ENCODE assay signal across 8 cellular contexts in genomic region chr20:13008761-13009681, GRCh38. TPM values are rescaled to one million over a fixed set of nuclear protein-coding genes. Genes with fewer than 3 reads are reported as not detected.
A peak's percentile ranks its signal among the peaks of the same experiment; 100 is the strongest.
DNase-seq lines count a peak whose midpoint lies in the region; ATAC-seq and TF ChIP-seq lines count a peak whose summit lies in the region.

Gene SPTLC3, plus strand, starts transcription at chr20:13008972. Its CDS starts 296 bp downstream, at chr20:13009268.

- no peak for TF ChIP-seq CTCF in DOHH2 (IDR thresholded peaks at IDR 0.05; ENCODE audit: low read depth, low read length, poor library complexity, severe bottlenecking)
- no peak for TF ChIP-seq CTCF in MCF 10A (IDR thresholded peaks at IDR 0.05; ENCODE audit: unreplicated experiment)

- peak within 1 kb of the TSS; percentile 47 to 62 for H3K9ac ChIP-seq in stomach smooth muscle (ENCODE audit: low read length in 2 of 2)

- peak within 1 kb of the TSS; percentile 28 for H3K4me2 ChIP-seq in DOHH2 (ENCODE audit: low read length)

- ATAC-seq in GM21423 (IDR thresholded peaks at IDR 0.05; ENCODE audit: unreplicated experiment) (peak; percentile 26), left colon (peak; percentile 92)

- peaks cover 14% of the 10 kb centered on the region for H3K36me3 Mint-ChIP-seq in MCF 10A (ENCODE audit: insufficient read depth, unreplicated experiment)

- peaks cover 1% of the 10 kb centered on the region for H3K9me3 Mint-ChIP-seq in MCF 10A (ENCODE audit: unreplicated experiment)

- H3K36me3 ChIP-seq in DOHH2 (ENCODE audit: control insufficient read depth, low read length) (no peaks in the 10 kb centered on the region), stomach smooth muscle (ENCODE audit: control insufficient read depth in 2 of 2, insufficient read depth in 2 of 2, low read length in 2 of 2) (no peaks in the 10 kb centered on the region), HAP-1 (replicated peaks) (no peaks in the 10 kb centered on the region)

- H3K27me3 ChIP-seq in DOHH2 (ENCODE audit: control insufficient read depth, low read length) (peaks cover 13% of the 10 kb centered on the region), stomach smooth muscle (ENCODE audit: control insufficient read depth in 1 of 2, insufficient read depth in 2 of 2, low read length in 2 of 2) (no peaks in the 10 kb centered on the region), HAP-1 (ENCODE audit: low read depth) (no peaks in the 10 kb centered on the region)

- intact Hi-C loops in MCF 10A (cut with micrococcal nuclease) (loop anchor here (1.0 to 5.0 kb wide), 4 partner anchors 21 to 97 kb away; no protein-coding TSS in a partner anchor), left colon (cut with DNase I, micrococcal nuclease) (no loop called here)

- in situ Hi-C loops in HAP-1 (cut with MboI; ENCODE audit: low sequenced_read_pairs), result no loop called here

- H3K4me3 ChIP-seq in DOHH2 (ENCODE audit: low read length), result 0 out of 2 replicates have a peak within 1 kb of the TSS, but pooled peaks have one; percentile 3
- H3K4me3 ChIP-seq in stomach smooth muscle (ENCODE audit: low read length in 2 of 2), result peak within 1 kb of the TSS; percentile 73 to 81
- no peak within 1 kb of the TSS for H3K4me3 ChIP-seq in HAP-1

- BruUV-seq in MCF 10A (replicated peaks; lab: Mats Ljungman, UMichigan), result TSS peak; percentile 69

- H3F3A ChIP-seq in DOHH2 (ENCODE audit: control insufficient read depth, insufficient read depth), result peaks cover 4% of the 10 kb centered on the region; the same call in 1 of the 2 replicates

- no peaks in the 10 kb centered on the region for H4K20me1 ChIP-seq in DOHH2 (ENCODE audit: control insufficient read depth, insufficient read depth, low read depth, low read length)

- peak within 1 kb of the TSS; percentile 81 for H3K4me3 Mint-ChIP-seq in MCF 10A (ENCODE audit: unreplicated experiment)

- DNase-seq in HT-29 (ENCODE audit: low spot score), result peak; percentile 72
- DNase-seq in MCF 10A (ENCODE audit: unreplicated experiment), result peak; percentile 61
- DNase-seq in left colon, result peak; percentile 57 to 62
- no peak for DNase-seq in HAP-1 (ENCODE audit: low spot score in 2 of 2)
- no peak for DNase-seq in retina

- H3K9me2 ChIP-seq in DOHH2 (replicated peaks; ENCODE audit: control insufficient read depth, low read length), result no peaks in the 10 kb centered on the region

- H3K4me1 ChIP-seq in DOHH2 (ENCODE audit: control insufficient read depth, low read length) (peaks cover 13% of the 10 kb centered on the region), stomach smooth muscle (ENCODE audit: control insufficient read depth, insufficient read depth, low read length) (peaks cover 12% of the 10 kb centered on the region), HAP-1 (peaks cover 9% of the 10 kb centered on the region)

- CTCF ChIA-PET in MCF 10A (lab: Yijun Ruan, JAX), result interaction anchor here (0.6 to 5.6 kb wide), 33 partner anchors 9 to 923 kb away, joined by 3 to 48 read pairs (median 4); no protein-coding TSS in a partner anchor

- H3K79me2 ChIP-seq in DOHH2 (ENCODE audit: control insufficient read depth, low read length), result no peaks in the 10 kb centered on the region

- H3K27ac ChIP-seq in DOHH2 (ENCODE audit: low read depth, low read length) (no peak within 1 kb of the TSS), stomach smooth muscle (ENCODE audit: low read length) (peak within 1 kb of the TSS; percentile 62)

- peak within 1 kb of the TSS; percentile 92 for H3K27ac Mint-ChIP-seq in MCF 10A (ENCODE audit: low read depth, unreplicated experiment)

- H3K9me3 ChIP-seq in DOHH2 (ENCODE audit: control insufficient read depth, insufficient read depth, low read length) (no peaks in the 10 kb centered on the region), stomach smooth muscle (ENCODE audit: control insufficient read depth in 2 of 2, low read length in 2 of 2) (no peaks in the 10 kb centered on the region), HAP-1 (no peaks in the 10 kb centered on the region)

- peaks cover 47% of the 10 kb centered on the region for H3K4me1 Mint-ChIP-seq in MCF 10A (ENCODE audit: insufficient read depth, unreplicated experiment)

- no peaks in the 10 kb centered on the region for H3K27me3 Mint-ChIP-seq in MCF 10A (ENCODE audit: insufficient read depth, unreplicated experiment)

- POLR2A ChIA-PET in MCF 10A (lab: Yijun Ruan, JAX), result interaction anchor here (0.5 to 6.0 kb wide), 37 partner anchors 9 to 776 kb away, joined by 3 to 257 read pairs (median 4); partner anchors contain the start of genes ESF1 and NDUFAF5

RNA-seq across cellular contexts. Expression of gene SPTLC3, which starts in this region (rescaled TPM):
- 0.94 and 1.1 TPM in 2 replicates for total RNA-seq in HT-29 (2014; rRNA removed; shearing (Covaris generic))
- 15.6 and 20.3 TPM in 2 replicates for total RNA-seq in MCF 10A (2022)
- 1 to 10 TPM; 6.6 to 9.7 TPM for total RNA-seq in left colon

Comparison
In these comparisons a context has a peak if more than half of its experiments do, and no peak if none do; other contexts are left out.
1. DNase-seq: peak in HT-29 (single experiment), MCF 10A (single experiment) and left colon (2 of 2); none in HAP-1 (0 of 2) and retina (single experiment).